Comparison of ENCODE assay signal across 10 cellular contexts in the genomic region with DNA sequence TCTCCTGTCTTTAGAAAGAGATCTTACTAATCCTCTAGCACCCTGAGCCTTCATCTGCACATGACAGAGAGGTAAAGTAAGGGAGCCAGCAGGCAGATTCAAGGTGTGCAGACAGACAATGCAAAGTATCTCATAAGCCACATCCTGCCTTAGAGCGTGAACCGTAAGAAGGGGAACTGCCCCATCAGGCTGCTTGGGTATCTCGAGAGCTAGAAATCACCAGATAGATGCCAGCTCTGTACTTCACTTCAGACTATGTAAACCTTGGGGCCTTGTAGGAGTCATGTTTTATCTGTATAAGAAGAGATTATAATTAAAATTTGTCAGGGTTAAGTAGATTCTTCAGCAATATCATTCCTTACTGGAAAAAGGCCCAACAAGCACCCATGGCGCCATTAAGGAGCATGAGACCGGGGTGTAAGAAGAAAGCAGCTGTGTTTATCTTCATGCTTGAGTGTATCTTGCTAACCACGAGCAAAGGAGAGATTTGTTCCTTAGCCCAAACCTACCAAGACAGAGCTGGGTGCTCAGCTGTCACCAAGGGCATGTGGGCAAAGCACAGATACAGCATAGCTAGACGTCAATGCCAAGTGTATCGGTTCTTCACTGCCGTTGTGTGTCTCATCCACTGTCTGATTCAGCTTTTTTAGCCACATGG. TPM values are rescaled to one million over a fixed set of nuclear protein-coding genes. Genes with fewer than 3 reads are reported as not detected.
DNase-seq lines count a peak whose midpoint lies in the region; ATAC-seq lines count a peak whose summit lies in the region.
"Had no signal": no experiment of that assay in that cellular context is flagged by ENCODE, and none has a peak within 500 bp of the region (broad histone marks: within the 10 kb centered on the region; RNA-seq: fewer than 3 reads in every experiment).

No MANE protein-coding gene starts in this region.

- H3K27ac Mint-ChIP-seq in activated naive CD4-positive, alpha-beta T cell treated with anti-CD3 and anti-CD28 coated beads for 36 hours = no peak overlapping the region
- H3K27ac Mint-ChIP-seq: activated CD8-positive, alpha-beta T cell treated with anti-CD3 and anti-CD28 coated beads, Interleukin-2, amount 10 ng/mL, durations not matched to agents 7 days and 5 days had no signal

- DNase-seq in superior temporal gyrus (ENCODE audit: extremely low spot score) = peak; percentile 7
- DNase-seq in DMS79 treated with DMSO at 0.1 percent for 48 hours (lab: John Stamatoyannopoulos, UW) = no peak
- DNase-seq in kidney glomerular epithelial cell (lab: John Stamatoyannopoulos, UW) = no peak
- no peak for DNase-seq in activated naive CD4-positive, alpha-beta T cell treated with anti-CD3 and anti-CD28 coated beads for 36 hours
- DNase-seq: activated CD8-positive, alpha-beta T cell treated with anti-CD3 and anti-CD28 coated beads, Interleukin-2, amount 10 ng/mL, durations not matched to agents 7 days and 5 days; brain microvascular endothelial cell; foreskin fibroblast had no signal

- peaks cover 10% of the 10 kb centered on the region for H3K27me3 Mint-ChIP-seq in activated naive CD4-positive, alpha-beta T cell treated with anti-CD3 and anti-CD28 coated beads for 36 hours (ENCODE audit: low read depth)

- no peaks in the 10 kb centered on the region for H3K36me3 Mint-ChIP-seq in activated naive CD4-positive, alpha-beta T cell treated with anti-CD3 and anti-CD28 coated beads for 36 hours (ENCODE audit: low read depth)

- no peaks in the 10 kb centered on the region for H3K4me1 Mint-ChIP-seq in activated naive CD4-positive, alpha-beta T cell treated with anti-CD3 and anti-CD28 coated beads for 36 hours (ENCODE audit: low read depth)

- H3K9me3 Mint-ChIP-seq in activated naive CD4-positive, alpha-beta T cell treated with anti-CD3 and anti-CD28 coated beads for 36 hours = no peaks in the 10 kb centered on the region

- no peak overlapping the region for H3K4me3 Mint-ChIP-seq in activated naive CD4-positive, alpha-beta T cell treated with anti-CD3 and anti-CD28 coated beads for 36 hours
- H3K4me3 Mint-ChIP-seq: activated CD8-positive, alpha-beta T cell treated with anti-CD3 and anti-CD28 coated beads, Interleukin-2, amount 10 ng/mL, durations not matched to agents 7 days and 5 days had no signal

- ATAC-seq in GM19025 (IDR thresholded peaks at IDR 0.05; ENCODE audit: low read depth, unreplicated experiment) (peak; percentile 85), HG02588 (IDR thresholded peaks at IDR 0.05; ENCODE audit: unreplicated experiment) (peak; percentile 94), HG03469 (IDR thresholded peaks at IDR 0.05; ENCODE audit: unreplicated experiment) (peak; percentile 96)
- ATAC-seq: activated CD8-positive, alpha-beta T cell treated with anti-CD3 and anti-CD28 coated beads, Interleukin-2, amount 10 ng/mL, durations not matched to agents 7 days and 5 days had no signal

- CTCF ChIA-PET in activated naive CD4-positive, alpha-beta T cell treated with anti-CD3 and anti-CD28 coated beads for 36 hours (lab: Charles Lee) = no interaction called here

- intact Hi-C loops in activated naive CD4-positive, alpha-beta T cell treated with anti-CD3 and anti-CD28 coated beads for 36 hours (cut with micrococcal nuclease) = no loop called here

RNA-seq across cellular contexts. Expression of a gene that starts 24.4 kb away (rescaled TPM):
- not detected for total RNA-seq in activated naive CD4-positive, alpha-beta T cell treated with anti-CD3 and anti-CD28 coated beads for 36 hours
- total RNA-seq: activated CD8-positive, alpha-beta T cell treated with anti-CD3 and anti-CD28 coated beads, Interleukin-2, amount 10 ng/mL, durations not matched to agents 7 days and 5 days had no signal
